In the genomic region with DNA sequence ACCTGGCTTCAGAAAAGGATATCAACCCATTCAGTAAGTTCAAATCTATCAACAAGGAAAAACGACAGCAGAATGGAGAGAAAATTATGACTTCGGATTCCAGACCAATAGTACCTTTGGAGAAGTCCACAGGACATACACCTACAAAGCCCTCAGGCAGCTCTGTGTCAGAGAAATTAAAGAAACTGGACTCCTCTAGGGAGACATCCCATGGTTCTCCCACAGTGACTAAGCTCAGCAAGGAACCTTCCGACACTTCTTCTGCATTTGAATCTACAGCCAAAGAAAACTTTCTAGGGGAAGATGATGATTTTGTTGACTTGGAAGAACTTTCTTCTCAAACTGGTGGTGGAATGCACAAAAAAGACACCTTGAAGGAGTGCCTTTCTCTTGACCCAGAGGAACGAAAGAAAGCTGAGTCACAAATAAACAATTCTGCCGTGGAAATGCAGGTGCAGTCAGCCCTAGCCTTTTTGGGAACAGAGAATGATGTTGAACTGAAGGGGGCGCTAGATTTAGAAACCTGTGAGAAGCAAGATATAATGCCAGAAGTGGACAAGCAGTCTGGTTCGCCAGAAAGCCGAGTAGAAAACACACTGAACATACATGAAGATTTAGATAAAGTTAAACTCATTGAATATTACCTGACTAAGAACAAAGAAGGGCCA, we compare ENCODE assay signal across 8 cellular contexts.
DNase-seq lines count a peak whose midpoint lies in the region; ATAC-seq and TF ChIP-seq lines count a peak whose summit lies in the region.

No MANE protein-coding gene starts in this region.

- DNase-seq in DMS53 (lab: John Stamatoyannopoulos, UW) (peak; percentile 55), DMS53 treated with DMSO at 0.1 percent for 48 hours (lab: John Stamatoyannopoulos, UW; ENCODE audit: unreplicated experiment) (no peak), MV-4-11 (lab: John Stamatoyannopoulos, UW) (peak; percentile 4), choroid plexus epithelial cell (ENCODE audit: low read depth) (peak; percentile 69), osteoblast (ENCODE audit: insufficient read length, low spot score, missing footprints) (no peak)
- DNase-seq in effector CD8-positive, alpha-beta T cell (lab: John Stamatoyannopoulos, UW): no peak

- ATAC-seq in HG02852 (IDR thresholded peaks at IDR 0.05; ENCODE audit: unreplicated experiment): no peak
- ATAC-seq in GM19463 (IDR thresholded peaks at IDR 0.05; ENCODE audit: unreplicated experiment): no peak

- peaks cover 21% of the 10 kb centered on the region for H3K36me3 ChIP-seq in osteoblast (ENCODE audit: insufficient read depth, low read length)

- no peak overlapping the region for H3K4me2 ChIP-seq in osteoblast (ENCODE audit: insufficient read depth, low read length)

- no peaks in the 10 kb centered on the region for H4K20me1 ChIP-seq in osteoblast (ENCODE audit: insufficient read depth, low read length)

- TF ChIP-seq CTCF in choroid plexus epithelial cell (conservative IDR thresholded peaks at IDR 0.05; ENCODE audit: low read depth, low read length) (peak; percentile 70), osteoblast (IDR thresholded peaks at IDR 0.05; ENCODE audit: extremely low read depth, low read depth, low read length) (peak; percentile 54)

- no peaks in the 10 kb centered on the region for H3K4me1 ChIP-seq in osteoblast (ENCODE audit: insufficient read depth, low read length)

- no peak overlapping the region for H3K4me3 ChIP-seq in choroid plexus epithelial cell (ENCODE audit: low read depth, low read length)
- no peak overlapping the region for H3K4me3 ChIP-seq in osteoblast (ENCODE audit: insufficient read depth, low read length)

- no peaks in the 10 kb centered on the region for H3K79me2 ChIP-seq in osteoblast (ENCODE audit: insufficient read depth, low read length)

- H2AFZ ChIP-seq in osteoblast (ENCODE audit: low read length): no peak overlapping the region

- no peaks in the 10 kb centered on the region for H3K27me3 ChIP-seq in osteoblast (ENCODE audit: insufficient read depth, low read length)

- no peaks in the 10 kb centered on the region for H3K9me3 ChIP-seq in osteoblast (ENCODE audit: low read depth, low read length)

- no peak overlapping the region for H3K27ac ChIP-seq in osteoblast (ENCODE audit: low read depth, low read length)

Comparison
In these comparisons a context has a peak if more than half of its experiments do, and no peak if none do; other contexts are left out.
1. DNase-seq: peak in DMS53 (single experiment), MV-4-11 (single experiment) and choroid plexus epithelial cell (single experiment); none in DMS53 treated with DMSO at 0.1 percent for 48 hours (single experiment), osteoblast (single experiment) and effector CD8-positive, alpha-beta T cell (single experiment).